In genomic region chr17:38583176-38583575, GRCh38 we compare ENCODE assay signal across 27 cellular contexts. TPM values are rescaled to one million over a fixed set of nuclear protein-coding genes. Genes with fewer than 3 reads are reported as not detected.
"Had no signal": no experiment of that assay in that cellular context is flagged by ENCODE, and none has a peak within 500 bp of the region (broad histone marks: within the 10 kb centered on the region; RNA-seq: fewer than 3 reads in every experiment).

No MANE protein-coding gene starts in this region.

- ATAC-seq: effector memory CD8-positive, alpha-beta T cell; esophagus mucosa; foreskin keratinocyte; gastrocnemius medialis; gastroesophageal sphincter; heart left ventricle; heart right ventricle had no signal

- H3K79me2 ChIP-seq: hepatocyte had no signal

- H3K9me3 ChIP-seq: colonic mucosa, esophagus muscularis mucosa, esophagus squamous epithelium, gastrocnemius medialis, gastroesophageal sphincter, heart left ventricle, heart right ventricle had no signal

- H3K4me2 ChIP-seq: hepatocyte had no signal

- H3K4me3 ChIP-seq: colonic mucosa, coronary artery, dorsolateral prefrontal cortex, esophagus muscularis mucosa, esophagus squamous epithelium, gastrocnemius medialis, gastroesophageal sphincter, heart left ventricle, heart right ventricle, hepatocyte had no signal

- DNase-seq: colonic mucosa; cortex of kidney; dermis blood vessel endothelial cell; dorsolateral prefrontal cortex; effector CD4-positive, alpha-beta T cell; effector CD8-positive, alpha-beta T cell; effector memory CD4-positive, alpha-beta T cell; effector memory CD8-positive, alpha-beta T cell; erythroblast; esophagus squamous epithelium; foreskin fibroblast; foreskin keratinocyte; foreskin melanocyte; gastrocnemius medialis; glutamatergic neuron; head of caudate nucleus; heart left ventricle; heart right ventricle had no signal

- H3K36me3 ChIP-seq: colonic mucosa, esophagus muscularis mucosa, esophagus squamous epithelium, gastrocnemius medialis, gastroesophageal sphincter, heart left ventricle, heart right ventricle had no signal

- H3K27ac ChIP-seq: colonic mucosa, coronary artery, epithelial cell of prostate, esophagus muscularis mucosa, esophagus squamous epithelium, foreskin keratinocyte, gastrocnemius medialis, heart left ventricle, heart right ventricle, hepatocyte had no signal

- H2AFZ ChIP-seq: hepatocyte had no signal

RNA-seq across cellular contexts. Expression of gene SRCIN1, which starts 22.6 kb away (rescaled TPM):
- total RNA-seq: fibroblast of villous mesenchyme, glomerular endothelial cell had no signal
- polyA plus RNA-seq: fibroblast of lung had no signal
